In the genomic region with DNA sequence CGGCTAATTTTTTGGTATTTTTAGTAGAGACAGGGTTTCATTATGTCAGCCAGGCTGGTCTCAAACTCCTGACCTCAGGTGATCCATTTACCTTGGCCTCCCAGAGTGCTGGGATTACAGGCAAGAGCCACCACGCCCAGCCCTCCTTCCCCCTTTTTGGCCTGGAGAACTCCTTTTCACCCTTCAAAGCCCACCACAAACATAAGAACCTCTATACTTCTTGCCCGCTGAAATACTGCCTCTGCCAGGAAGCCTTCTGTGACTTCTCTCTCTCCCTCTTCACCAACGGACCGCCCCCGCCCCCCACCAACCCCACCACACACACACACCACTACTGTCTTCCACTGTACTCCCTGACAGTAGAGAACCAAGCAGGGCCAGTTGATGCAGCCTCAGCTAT, we compare ENCODE assay signal across 1 cellular context.
TF ChIP-seq lines count a peak whose summit lies in the region.

No MANE protein-coding gene starts in this region.

TF ChIP-seq in HEK293, 187 proteins besides CTCF, POLR2A, EP300 and RAD21 (continued from another document):
- no peak for TF ChIP-seq ZNF518A (tag by site-specific recombination; conservative IDR thresholded peaks at IDR 0.05; ENCODE audit: low read depth)
- 0 out of 2 replicates have a peak, but pooled peaks have one; percentile 13 for TF ChIP-seq GLIS2 (tag by site-specific recombination; IDR thresholded peaks at IDR 0.05)
TF ChIP-seq in HEK293: peak in this region for 4.
